Comparison of ENCODE assay signal across 18 cellular contexts in the genomic region with DNA sequence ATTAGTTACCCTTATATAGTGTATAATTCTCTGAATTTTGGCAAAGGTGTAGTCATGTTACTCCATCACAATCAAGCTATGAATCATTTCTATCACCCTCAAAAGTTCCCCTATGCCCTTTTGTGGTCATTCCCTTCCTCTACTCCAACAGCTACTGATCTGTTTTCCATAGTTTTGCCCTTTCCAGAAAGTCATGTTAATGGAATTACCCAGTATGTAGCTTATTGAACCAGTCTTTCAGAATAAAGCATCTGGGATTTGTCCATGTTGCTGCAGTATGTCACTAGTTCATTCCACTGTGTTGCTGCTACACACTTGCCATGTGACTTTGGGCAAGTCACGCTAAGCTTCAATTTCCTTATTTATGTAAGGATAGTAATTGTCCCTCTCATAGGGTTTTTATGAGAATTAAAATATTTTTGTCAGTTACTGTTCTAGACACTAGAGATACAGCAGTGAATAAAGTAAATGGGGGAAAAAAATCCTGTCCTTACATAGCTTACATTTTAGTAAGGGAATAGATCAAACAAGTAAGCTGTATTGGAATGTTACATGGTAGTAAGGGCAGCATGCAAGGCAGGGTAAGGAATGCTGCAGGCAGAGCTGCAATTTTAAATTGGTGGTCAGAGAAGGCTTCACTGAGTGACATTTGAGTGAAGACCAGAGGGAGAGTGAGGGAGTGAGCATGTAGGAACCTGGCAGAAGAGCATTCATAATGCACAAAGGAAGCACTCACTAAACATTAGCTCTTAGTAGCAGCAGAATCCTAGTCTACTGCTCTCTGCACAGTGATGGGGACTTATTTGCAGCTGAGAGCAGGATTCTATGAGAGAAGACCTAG.
DNase-seq lines count a peak whose midpoint lies in the region; ATAC-seq and TF ChIP-seq lines count a peak whose summit lies in the region.
"Had no signal": no experiment of that assay in that cellular context is flagged by ENCODE, and none has a peak within 500 bp of the region (broad histone marks: within the 10 kb centered on the region; RNA-seq: fewer than 3 reads in every experiment).

No MANE protein-coding gene starts in this region.

- H3K27ac Mint-ChIP-seq in activated naive CD4-positive, alpha-beta T cell treated with anti-CD3 and anti-CD28 coated beads, Interleukin-2, amount 50 U/mL, for 72 hours, result no peak overlapping the region
- H3K27ac Mint-ChIP-seq: activated CD4-positive, alpha-beta T cell treated with anti-CD3 and anti-CD28 coated beads, Interleukin-2, amount 10 ng/mL, durations not matched to agents 7 days and 5 days; dendritic cell treated with granulocyte-macrophage colony-stimulating factor and Interleukin-4, amounts not matched to agents 40 ng/mL and 50 ng/mL, for 4 days; stimulated activated naive CD8-positive, alpha-beta T cell treated with anti-CD3 and anti-CD28 coated beads, Interleukin-15, Interleukin-2, amounts not matched to agents 100 ng/mL and 50 ng/mL, for 24 hours had no signal

- H3K4me3 ChIP-seq in WI38 (ENCODE audit: low read depth, low read length), result peak overlapping the region; percentile 14; the same call in 1 of the 2 replicates

- no peak for TF ChIP-seq CTCF in WI38 (IDR thresholded peaks at IDR 0.05; ENCODE audit: low read depth, low read length)

- no peaks in the 10 kb centered on the region for H3K36me3 Mint-ChIP-seq in activated naive CD4-positive, alpha-beta T cell treated with anti-CD3 and anti-CD28 coated beads, Interleukin-2, amount 50 U/mL, for 72 hours

- DNase-seq in GM04503 (ENCODE audit: low read depth) (peak; percentile 90), foreskin melanocyte (peak; percentile 70), renal cortical epithelial cell (ENCODE audit: low read depth) (peak; percentile 18), HuH-7.5 (ENCODE audit: low spot score) (no peak)
- DNase-seq in activated CD8-positive, alpha-beta memory T cell treated with anti-CD3 and anti-CD28 coated beads, Interleukin-2, amount 50 U/mL, for 48 hours, result no peak
- no peak for DNase-seq in activated naive CD4-positive, alpha-beta T cell treated with anti-CD3 and anti-CD28 coated beads, Interleukin-2, amount 50 U/mL, for 72 hours (ENCODE audit: low spot score in 2 of 2)
- DNase-seq: activated CD4-positive, alpha-beta T cell treated with anti-CD3 and anti-CD28 coated beads, Interleukin-2, amount 10 ng/mL, durations not matched to agents 7 days and 5 days; activated gamma-delta T cell; mesendoderm; MM.1S; NCI-H2171; posterior cingulate gyrus; stimulated activated CD4-positive, alpha-beta T cell treated with anti-CD3 and anti-CD28 coated beads, Interleukin-4, amount 100 ng/mL, for 24 hours; T-helper 1 cell had no signal

- H3K9me3 Mint-ChIP-seq in activated naive CD4-positive, alpha-beta T cell treated with anti-CD3 and anti-CD28 coated beads, Interleukin-2, amount 50 U/mL, for 72 hours, result no peaks in the 10 kb centered on the region
- H3K9me3 Mint-ChIP-seq: activated CD4-positive, alpha-beta T cell treated with anti-CD3 and anti-CD28 coated beads, Interleukin-2, amount 10 ng/mL, durations not matched to agents 7 days and 5 days; dendritic cell treated with granulocyte-macrophage colony-stimulating factor and Interleukin-4, amounts not matched to agents 40 ng/mL and 50 ng/mL, for 4 days; stimulated activated naive CD8-positive, alpha-beta T cell treated with anti-CD3 and anti-CD28 coated beads, Interleukin-15, Interleukin-2, amounts not matched to agents 100 ng/mL and 50 ng/mL, for 24 hours had no signal

- no peak for ATAC-seq in HG02840 (IDR thresholded peaks at IDR 0.05; ENCODE audit: low FRiP score, unreplicated experiment)
- ATAC-seq in activated naive CD4-positive, alpha-beta T cell treated with anti-CD3 and anti-CD28 coated beads, Interleukin-2, amount 50 U/mL, for 72 hours, result no peak

Comparison
In these comparisons a context has a peak if more than half of its experiments do, and no peak if none do; other contexts are left out.
1. DNase-seq: peak in GM04503 (single experiment), foreskin melanocyte (single experiment) and renal cortical epithelial cell (single experiment); none in activated CD8-positive, alpha-beta memory T cell treated with anti-CD3 and anti-CD28 coated beads, Interleukin-2, amount 50 U/mL, for 48 hours (single experiment), HuH-7.5 (single experiment) and activated naive CD4-positive, alpha-beta T cell treated with anti-CD3 and anti-CD28 coated beads, Interleukin-2, amount 50 U/mL, for 72 hours (0 of 2).